Comparison of ENCODE assay signal across 17 cellular contexts in genomic region chr1:147611587-147611986, GRCh38.
"Had no signal": no experiment of that assay in that cellular context is flagged by ENCODE, and none has a peak within 500 bp of the region (broad histone marks: within the 10 kb centered on the region; RNA-seq: fewer than 3 reads in every experiment).

No MANE protein-coding gene starts in this region.

- H3K4me3 ChIP-seq: spleen, upper lobe of left lung had no signal

- ATAC-seq: activated T-cell treated with anti-CD3 and anti-CD28 coated beads, Interleukin-2, amount 50 U/mL, for 4 hours; effector memory CD8-positive, alpha-beta T cell had no signal

- H3K27ac Mint-ChIP-seq: activated CD4-positive, alpha-beta memory T cell treated with anti-CD3 and anti-CD28 coated beads for 36 hours; activated naive CD8-positive, alpha-beta T cell treated with anti-CD3 and anti-CD28 coated beads for 36 hours; effector memory CD8-positive, alpha-beta T cell; mesothelial cell of epicardium; naive B cell; T-helper 2 cell treated with Interferon-gamma antibody and Interleukin-4, amounts not matched to agents 5 μg/mL and 100 μg/mL, for 36 hours had no signal

- H3K27me3 Mint-ChIP-seq: activated CD4-positive, alpha-beta memory T cell treated with anti-CD3 and anti-CD28 coated beads for 36 hours; activated naive CD8-positive, alpha-beta T cell treated with anti-CD3 and anti-CD28 coated beads for 36 hours; effector memory CD8-positive, alpha-beta T cell; naive B cell had no signal

- H3K4me1 Mint-ChIP-seq: mesothelial cell of epicardium, naive B cell had no signal

- H3K27ac ChIP-seq: brain microvascular endothelial cell, upper lobe of left lung had no signal

- H3K9me3 Mint-ChIP-seq: activated CD4-positive, alpha-beta memory T cell treated with anti-CD3 and anti-CD28 coated beads for 36 hours; activated naive CD8-positive, alpha-beta T cell treated with anti-CD3 and anti-CD28 coated beads for 36 hours; activated T-cell treated with anti-CD3 and anti-CD28 coated beads, Interleukin-2, amount 50 U/mL, for 4 hours; effector memory CD8-positive, alpha-beta T cell; mesothelial cell of epicardium; naive B cell; T-helper 2 cell treated with Interferon-gamma antibody and Interleukin-4, amounts not matched to agents 5 μg/mL and 100 μg/mL, for 36 hours had no signal

- H3K9me3 ChIP-seq: spleen, upper lobe of left lung had no signal

- H3K4me3 Mint-ChIP-seq: activated CD4-positive, alpha-beta memory T cell treated with anti-CD3 and anti-CD28 coated beads for 36 hours; activated naive CD8-positive, alpha-beta T cell treated with anti-CD3 and anti-CD28 coated beads for 36 hours; activated T-cell treated with anti-CD3 and anti-CD28 coated beads, Interleukin-2, amount 50 U/mL, for 4 hours; effector memory CD8-positive, alpha-beta T cell; mesothelial cell of epicardium; naive B cell; T-helper 2 cell treated with Interferon-gamma antibody and Interleukin-4, amounts not matched to agents 5 μg/mL and 100 μg/mL, for 36 hours had no signal

- H3K27me3 ChIP-seq: brain microvascular endothelial cell, spleen, upper lobe of left lung had no signal

- DNase-seq: activated CD4-positive, alpha-beta memory T cell treated with anti-CD3 and anti-CD28 coated beads for 36 hours; activated gamma-delta T cell; activated naive CD8-positive, alpha-beta T cell treated with anti-CD3 and anti-CD28 coated beads for 36 hours; activated T-cell treated with anti-CD3 and anti-CD28 coated beads, Interleukin-2, amount 50 U/mL, for 4 hours; brain microvascular endothelial cell; effector memory CD8-positive, alpha-beta T cell; hypothalamus; kidney glomerular epithelial cell; naive B cell; posterior cingulate gyrus; right cardiac atrium; spleen; stimulated activated CD4-positive, alpha-beta T cell treated with anti-CD3 and anti-CD28 coated beads, Interleukin-1b, Interleukin-23, amount 100 ng/mL, for 48 hours; stimulated activated naive CD4-positive, alpha-beta T cell; upper lobe of left lung had no signal

- H3K4me1 ChIP-seq: spleen had no signal
